7 cellular contexts compared by ENCODE assay signal in the genomic region with DNA sequence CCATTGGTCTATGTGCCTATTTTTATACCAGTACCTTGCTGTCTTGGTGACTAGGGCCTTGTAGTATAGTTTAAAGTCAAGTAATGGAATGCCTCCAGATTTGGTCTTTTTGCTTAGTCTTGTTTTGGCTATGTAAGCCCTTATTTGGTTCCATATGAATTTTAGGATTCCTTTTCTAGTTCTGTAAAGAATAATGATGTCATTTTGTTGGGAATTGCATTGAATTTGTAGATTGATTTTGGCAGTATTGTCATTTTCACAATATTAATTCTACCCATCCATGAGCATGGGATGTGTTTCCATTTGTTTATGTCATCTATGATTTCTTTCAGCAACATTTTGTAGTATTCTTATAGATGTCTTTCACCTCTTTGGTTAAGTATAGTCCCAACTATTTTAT.
"Had no signal": no experiment of that assay in that cellular context is flagged by ENCODE, and none has a peak within 500 bp of the region (broad histone marks: within the 10 kb centered on the region; RNA-seq: fewer than 3 reads in every experiment).

No MANE protein-coding gene starts in this region.

- ATAC-seq: K562 had no signal

- H3K27ac ChIP-seq: HL-60, KMS-11 had no signal

- H3K9ac ChIP-seq: KMS-11 had no signal

- DNase-seq: IMR-90, KBM-7, KG1 had no signal

- FAIRE-seq: HTR-8/SVneo, K562 had no signal

- H3K4me2 ChIP-seq: KMS-11 had no signal

- H3K4me3 ChIP-seq: K562 had no signal
